8 cellular contexts compared by ENCODE assay signal in the genomic region with DNA sequence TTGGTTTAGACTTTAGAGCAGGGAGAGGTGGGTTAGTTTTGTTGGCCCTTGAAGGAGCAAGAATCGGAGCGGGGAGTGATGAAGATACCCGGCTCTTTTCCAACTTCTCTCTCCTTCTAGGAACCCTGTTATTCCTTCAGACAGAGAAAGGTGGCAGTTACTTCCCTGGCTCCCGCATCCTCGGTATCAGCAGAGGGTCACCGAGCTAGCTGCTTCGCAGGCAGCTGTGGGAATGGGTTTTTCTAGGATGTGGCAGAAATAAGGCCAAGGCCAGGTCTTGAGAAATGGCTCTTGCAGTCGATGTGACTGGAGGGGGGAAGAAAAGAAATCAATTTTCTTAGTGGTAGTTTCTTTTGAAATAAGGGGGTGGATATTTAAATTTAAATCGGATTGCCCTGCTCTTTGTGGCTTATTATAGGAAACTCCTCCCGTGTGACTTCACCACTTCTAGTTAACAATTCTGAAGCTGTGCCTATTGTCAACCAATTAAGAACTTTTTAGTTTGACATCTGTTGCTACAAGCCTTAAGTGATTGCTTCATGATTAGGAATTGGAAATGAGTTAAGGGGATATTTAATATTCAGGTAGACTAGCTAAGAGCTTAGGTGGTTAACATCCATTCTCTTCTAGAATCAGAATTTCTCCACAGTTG. TPM values are rescaled to one million over a fixed set of nuclear protein-coding genes. Genes with fewer than 3 reads are reported as not detected.
A peak's percentile ranks its signal among the peaks of the same experiment; 100 is the strongest.
DNase-seq lines count a peak whose midpoint lies in the region; ATAC-seq lines count a peak whose summit lies in the region.

No MANE protein-coding gene starts in this region.

- H2AK5ac ChIP-seq in neuronal stem cell (ENCODE audit: low read depth, low read length) = no peak overlapping the region

- DNase-seq in CD8-positive, alpha-beta memory T cell = peak in 2 of 5 donors; percentile 11 to 27
- DNase-seq in NCI-H748 treated with DMSO at 0.1 percent for 48 hours (lab: John Stamatoyannopoulos, UW) (peak; percentile 6), neuronal stem cell (ENCODE audit: low spot score) (no peak), NCI-H1694 (lab: John Stamatoyannopoulos, UW) (no peak)
- DNase-seq in effector memory CD4-positive, alpha-beta T cell = no peak
- no peak for DNase-seq in stimulated activated CD4-positive, alpha-beta T cell treated with anti-CD3 and anti-CD28 coated beads, Interleukin-4, amount 100 ng/mL, for 24 hours

- H2BK120ac ChIP-seq in neuronal stem cell (ENCODE audit: low read depth, low read length) = no peak overlapping the region

- no peak overlapping the region for H3K23ac ChIP-seq in neuronal stem cell (ENCODE audit: low read depth, low read length, poor library complexity)

- no CpG with 5 or more reads among the region's 10 CpGs for WGBS in neuronal stem cell (ENCODE audit: extremely low coverage in 2 of 2, insufficient read length in 2 of 2, insufficient replicate concordance in 1 of 2), 2 donors

- H3K4ac ChIP-seq in neuronal stem cell (ENCODE audit: low read length) = no peak overlapping the region

- POLR2A ChIA-PET in CD8-positive, alpha-beta memory T cell (lab: Charles Lee) = interaction anchor here (1.4 kb wide), 1 partner anchor 257 kb away, joined by 3 read pairs; the partner anchor contains the start of gene GALNT10

- no peaks in the 10 kb centered on the region for H3K9me3 Mint-ChIP-seq in CD8-positive, alpha-beta memory T cell

- no peak overlapping the region for H2BK12ac ChIP-seq in neuronal stem cell (ENCODE audit: low read length)

- peaks cover 3% of the 10 kb centered on the region for H3K79me1 ChIP-seq in neuronal stem cell (ENCODE audit: low read depth, low read length)

- no peaks in the 10 kb centered on the region for H3K27me3 ChIP-seq in CD8-positive, alpha-beta memory T cell (ENCODE audit: insufficient read depth, low read length, poor library complexity, severe bottlenecking)
- H3K27me3 ChIP-seq in effector memory CD4-positive, alpha-beta T cell (replicated peaks; ENCODE audit: control insufficient read depth, insufficient read depth, low read length, poor library complexity, severe bottlenecking) = no peaks in the 10 kb centered on the region
- H3K27me3 ChIP-seq in neuronal stem cell (ENCODE audit: control insufficient read depth in 3 of 3, insufficient read depth in 3 of 3, low read depth in 1 of 3, low read length in 3 of 3) = no peaks in the 10 kb centered on the region

- H3K27ac ChIP-seq in CD8-positive, alpha-beta memory T cell (ENCODE audit: low read depth, low read length) = peak overlapping the region; percentile 20
- H3K27ac ChIP-seq in effector memory CD4-positive, alpha-beta T cell (ENCODE audit: insufficient read depth, low read length, poor library complexity, severe bottlenecking) = peak overlapping the region; percentile 64
- H3K27ac ChIP-seq in neuronal stem cell (replicated peaks; ENCODE audit: low read length) = no peak overlapping the region

- H2AFZ ChIP-seq in neuronal stem cell (ENCODE audit: low read length) = peak overlapping the region; percentile 99

- H3K14ac ChIP-seq in neuronal stem cell (ENCODE audit: low read length) = no peak overlapping the region

- H4K8ac ChIP-seq in neuronal stem cell (ENCODE audit: low read depth, low read length) = no peak overlapping the region

- no peak for ATAC-seq in HG03039 (IDR thresholded peaks at IDR 0.05; ENCODE audit: unreplicated experiment)
- no peak for ATAC-seq in HG03520 (IDR thresholded peaks at IDR 0.05; ENCODE audit: unreplicated experiment)

- peak overlapping the region; percentile 84 for H3K4me2 ChIP-seq in neuronal stem cell (ENCODE audit: insufficient read depth, low read length, poor library complexity, severe bottlenecking)

- H3K9ac ChIP-seq in neuronal stem cell (ENCODE audit: low read depth, low read length, poor library complexity) = no peak overlapping the region

- H3K36me3 Mint-ChIP-seq in CD8-positive, alpha-beta memory T cell = peaks cover 3 to 44% (median 8%) of the 10 kb centered on the region in 3 donors

- H3K36me3 ChIP-seq in CD8-positive, alpha-beta memory T cell (ENCODE audit: insufficient read depth, low read length) = peaks cover 21% of the 10 kb centered on the region
- H3K36me3 ChIP-seq in effector memory CD4-positive, alpha-beta T cell (ENCODE audit: control insufficient read depth, insufficient read depth, low read length) = peaks cover 13% of the 10 kb centered on the region
- H3K36me3 ChIP-seq in neuronal stem cell (replicated peaks in 1 of 2; ENCODE audit: control insufficient read depth in 2 of 2, insufficient read depth in 2 of 2, low read length in 2 of 2) = peaks cover 7 to 43% of the 10 kb centered on the region in 2 donors

- CTCF ChIA-PET in CD8-positive, alpha-beta memory T cell (lab: Charles Lee) = no interaction called here

- peaks cover 38% of the 10 kb centered on the region for H3K4me1 ChIP-seq in CD8-positive, alpha-beta memory T cell (ENCODE audit: insufficient read depth, low read length)
- H3K4me1 ChIP-seq in effector memory CD4-positive, alpha-beta T cell (ENCODE audit: control insufficient read depth, insufficient read depth, low read length, poor library complexity, severe bottlenecking) = peaks cover 14% of the 10 kb centered on the region
- peaks cover 5 to 15% of the 10 kb centered on the region in 2 donors for H3K4me1 ChIP-seq in neuronal stem cell (ENCODE audit: control insufficient read depth in 2 of 2, insufficient read depth in 1 of 2, low read depth in 1 of 2, low read length in 2 of 2)

- H2BK15ac ChIP-seq in neuronal stem cell (ENCODE audit: low read length) = no peak overlapping the region

- peak overlapping the region; percentile 78 for H3K4me3 ChIP-seq in CD8-positive, alpha-beta memory T cell (ENCODE audit: low read length)
- peak overlapping the region; percentile 89 for H3K4me3 ChIP-seq in effector memory CD4-positive, alpha-beta T cell (ENCODE audit: insufficient read depth, low read depth, low read length, poor library complexity, severe bottlenecking)
- H3K4me3 ChIP-seq in neuronal stem cell (ENCODE audit: low read length in 2 of 2) = peak overlapping the region; percentile 74 to 86

- H3K18ac ChIP-seq in neuronal stem cell (ENCODE audit: low read length) = no peak overlapping the region

- H3K9me3 ChIP-seq in CD8-positive, alpha-beta memory T cell (ENCODE audit: low read length) = no peaks in the 10 kb centered on the region
- H3K9me3 ChIP-seq in effector memory CD4-positive, alpha-beta T cell (ENCODE audit: control insufficient read depth, low read length) = no peaks in the 10 kb centered on the region
- H3K9me3 ChIP-seq in neuronal stem cell (replicated peaks in 1 of 2; ENCODE audit: control insufficient read depth in 2 of 2, insufficient read depth in 1 of 2, low read depth in 1 of 2, low read length in 2 of 2) = no peaks in the 10 kb centered on the region

- H2BK5ac ChIP-seq in neuronal stem cell (ENCODE audit: low read length) = peak overlapping the region; percentile 57

- H3K4me3 Mint-ChIP-seq in CD8-positive, alpha-beta memory T cell = peak overlapping the region; percentile 88 to 96 (median 92)

- peak overlapping the region; percentile 44 to 99 (median 92) for H3K27ac Mint-ChIP-seq in CD8-positive, alpha-beta memory T cell

- peaks cover 57 to 74% (median 74%) of the 10 kb centered on the region in 3 donors for H3K4me1 Mint-ChIP-seq in CD8-positive, alpha-beta memory T cell

- no peaks in the 10 kb centered on the region for H3K27me3 Mint-ChIP-seq in CD8-positive, alpha-beta memory T cell

- H4K91ac ChIP-seq in neuronal stem cell (ENCODE audit: low read depth, low read length, poor library complexity) = no peak overlapping the region

RNA-seq across cellular contexts. Expression of gene SAP30L, which starts 1.4 kb away (rescaled TPM):
- total RNA-seq in CD8-positive, alpha-beta memory T cell = 10 to 100 TPM; 35.1 to 37.9 TPM
- 37.9 TPM for polyA plus RNA-seq in CD8-positive, alpha-beta memory T cell
- polyA plus RNA-seq in neuronal stem cell (2013, experiment 1 of 2) = 57.9 TPM
- 60.6 TPM for polyA plus RNA-seq in neuronal stem cell (2013, experiment 2 of 2)

RNA-seq across cellular contexts. Expression of gene HAND1, which starts 30.8 kb away (rescaled TPM):
- total RNA-seq in CD8-positive, alpha-beta memory T cell = not detected
- not detected for polyA plus RNA-seq in CD8-positive, alpha-beta memory T cell
- polyA plus RNA-seq in neuronal stem cell (2013, experiment 1 of 2) = not detected
- not detected for polyA plus RNA-seq in neuronal stem cell (2013, experiment 2 of 2)
